1 cellular context compared by ENCODE assay signal in the genomic region with DNA sequence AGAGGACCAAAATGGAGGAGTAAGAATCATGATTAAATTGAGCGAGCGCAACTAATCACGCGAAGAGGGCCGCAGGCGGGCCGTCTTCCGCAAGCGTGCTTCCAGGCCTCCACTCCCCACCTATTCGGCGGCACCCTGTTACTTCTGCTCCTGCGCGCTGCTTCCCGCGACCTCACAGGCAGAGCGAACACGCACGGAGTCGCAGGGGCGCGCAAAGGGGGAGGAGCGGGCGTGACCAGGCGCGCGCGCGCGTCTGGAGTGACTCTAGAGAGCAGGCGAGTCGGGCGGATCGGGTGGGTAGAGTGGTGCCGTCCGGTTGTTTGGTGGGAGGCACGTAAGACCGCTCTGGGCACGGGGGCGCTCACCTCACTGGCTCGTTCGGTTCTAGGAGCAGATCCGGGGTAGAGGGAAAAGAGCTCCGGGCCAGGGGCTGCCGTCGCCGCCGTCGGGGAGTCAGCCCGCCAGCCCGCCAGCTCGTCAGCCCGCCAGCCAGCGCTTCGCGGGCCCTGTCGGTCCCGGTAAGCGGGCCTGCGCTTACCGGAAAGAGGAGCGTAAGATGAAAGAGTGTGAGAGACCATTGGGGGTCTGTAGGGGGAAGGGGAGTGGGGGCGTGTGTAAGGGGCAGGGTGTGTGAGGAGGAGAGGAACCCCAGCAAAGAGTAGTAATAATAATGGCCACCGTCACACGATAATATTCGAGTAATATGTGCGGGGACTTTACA.
TF ChIP-seq lines count a peak whose summit lies in the region.

A gene (plus strand): TSS at position 377 of the 721 bp plus-strand sequence. CDS start 4,652 bp downstream, outside the sequence.

TF ChIP-seq in HepG2, 621 proteins besides CTCF, POLR2A, EP300 and RAD21 (continued from another document):
- TF ChIP-seq, protein P1, sequence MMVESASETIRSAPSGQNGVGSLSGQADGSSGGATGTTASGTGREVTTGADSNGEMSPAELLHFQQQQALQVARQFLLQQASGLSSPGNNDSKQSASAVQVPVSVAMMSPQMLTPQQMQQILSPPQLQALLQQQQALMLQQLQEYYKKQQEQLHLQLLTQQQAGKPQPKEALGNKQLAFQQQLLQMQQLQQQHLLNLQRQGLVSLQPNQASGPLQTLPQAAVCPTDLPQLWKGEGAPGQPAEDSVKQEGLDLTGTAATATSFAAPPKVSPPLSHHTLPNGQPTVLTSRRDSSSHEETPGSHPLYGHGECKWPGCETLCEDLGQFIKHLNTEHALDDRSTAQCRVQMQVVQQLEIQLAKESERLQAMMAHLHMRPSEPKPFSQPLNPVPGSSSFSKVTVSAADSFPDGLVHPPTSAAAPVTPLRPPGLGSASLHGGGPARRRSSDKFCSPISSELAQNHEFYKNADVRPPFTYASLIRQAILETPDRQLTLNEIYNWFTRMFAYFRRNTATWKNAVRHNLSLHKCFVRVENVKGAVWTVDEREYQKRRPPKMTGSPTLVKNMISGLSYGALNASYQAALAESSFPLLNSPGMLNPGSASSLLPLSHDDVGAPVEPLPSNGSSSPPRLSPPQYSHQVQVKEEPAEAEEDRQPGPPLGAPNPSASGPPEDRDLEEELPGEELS (CRISPR knock-in tag; IDR thresholded peaks at IDR 0.05): peak; percentile 78
- TF ChIP-seq ZSCAN9 (CRISPR knock-in tag; IDR thresholded peaks at IDR 0.05; ENCODE audit: borderline replicate concordance) (peak; percentile 74; the same call in 1 of the 2 replicates), ZNF335 (CRISPR knock-in tag; IDR thresholded peaks at IDR 0.05) (0 out of 2 replicates have a peak, but pooled peaks have one; percentile 16), ZSCAN31 (CRISPR knock-in tag; IDR thresholded peaks at IDR 0.05; ENCODE audit: low read depth) (peak; percentile 49; the same call in 1 of the 2 replicates), CC2D1A (CRISPR knock-in tag; IDR thresholded peaks at IDR 0.05) (no peak), ZNF878 (CRISPR knock-in tag; IDR thresholded peaks at IDR 0.05) (no peak), ZNF234 (CRISPR knock-in tag; conservative IDR thresholded peaks at IDR 0.05) (0 out of 2 replicates have a peak, but pooled peaks have one; percentile 18), BRD4 (CRISPR knock-in tag; IDR thresholded peaks at IDR 0.05) (0 out of 2 replicates have a peak, but pooled peaks have one; percentile 49), ZNF550 (CRISPR knock-in tag; IDR thresholded peaks at IDR 0.05; ENCODE audit: borderline replicate concordance) (0 out of 2 replicates have a peak, but pooled peaks have one; percentile 30), ZNF225 (CRISPR knock-in tag; IDR thresholded peaks at IDR 0.05) (peak; percentile 34), FOXK2 (IDR thresholded peaks at IDR 0.05) (no peak), PCBP2 (optimal IDR thresholded peaks at IDR 0.05; ENCODE audit: low read depth, low read length, poor library complexity, severe bottlenecking) (no peak), ZFX (CRISPR knock-in tag; IDR thresholded peaks at IDR 0.05; ENCODE audit: low read depth) (peak; percentile 82), NR2C2 (CRISPR knock-in tag; IDR thresholded peaks at IDR 0.05; ENCODE audit: borderline replicate concordance) (peak; percentile 97), HNRNPH1 (optimal IDR thresholded peaks at IDR 0.05; ENCODE audit: low read depth, low read length) (no peak), DNMT1 (CRISPR knock-in tag; IDR thresholded peaks at IDR 0.05) (peak; percentile 37; the same call in 1 of the 2 replicates), TBX3 (IDR thresholded peaks at IDR 0.05; ENCODE audit: borderline replicate concordance) (peak; percentile 60; the same call in 1 of the 2 replicates), SP4 (CRISPR knock-in tag; IDR thresholded peaks at IDR 0.05) (peak; percentile 68), ZNF121 (CRISPR knock-in tag; IDR thresholded peaks at IDR 0.05) (no peak), GABPA (IDR thresholded peaks at IDR 0.05; ENCODE audit: low read depth, low read length) (peak; percentile 69), GABPA (CRISPR knock-in tag; IDR thresholded peaks at IDR 0.05; ENCODE audit: low read depth) (peak; percentile 86), ZNF232 (CRISPR knock-in tag; IDR thresholded peaks at IDR 0.05; ENCODE audit: borderline replicate concordance) (peak; percentile 38; the same call in 1 of the 2 replicates), ZNF124 (CRISPR knock-in tag; IDR thresholded peaks at IDR 0.05) (no peak; the same call in 1 of the 2 replicates), RELA (CRISPR knock-in tag; IDR thresholded peaks at IDR 0.05) (no peak), FOXO1 (CRISPR knock-in tag; IDR thresholded peaks at IDR 0.05) (peak; percentile 56), ZNF766 (CRISPR knock-in tag; IDR thresholded peaks at IDR 0.05; ENCODE audit: borderline replicate concordance) (0 out of 2 replicates have a peak, but pooled peaks have one; percentile 34), BCL6 (CRISPR knock-in tag; IDR thresholded peaks at IDR 0.05) (0 out of 2 replicates have a peak, but pooled peaks have one; percentile 39), ASH2L (IDR thresholded peaks at IDR 0.05; ENCODE audit: insufficient read length, low read depth, low read length) (peak; percentile 74), ZNF17 (CRISPR knock-in tag; IDR thresholded peaks at IDR 0.05) (no peak), SIN3B (IDR thresholded peaks at IDR 0.05; ENCODE audit: low read length) (0 out of 2 replicates have a peak, but pooled peaks have one; percentile 20), CREM (IDR thresholded peaks at IDR 0.05) (peak; percentile 18; the same call in 1 of the 2 replicates), CREM (CRISPR knock-in tag; IDR thresholded peaks at IDR 0.05) (no peak), MTA3 (CRISPR knock-in tag; IDR thresholded peaks at IDR 0.05) (no peak), RXRB (CRISPR knock-in tag; IDR thresholded peaks at IDR 0.05; ENCODE audit: borderline replicate concordance) (peak; percentile 63), TARDBP (CRISPR knock-in tag; IDR thresholded peaks at IDR 0.05) (peak; percentile 91), ZNF703 (CRISPR knock-in tag; IDR thresholded peaks at IDR 0.05; ENCODE audit: borderline replicate concordance) (no peak), SRY (CRISPR knock-in tag; IDR thresholded peaks at IDR 0.05) (no peak; the same call in 1 of the 2 replicates)
- TF ChIP-seq, protein P2, sequence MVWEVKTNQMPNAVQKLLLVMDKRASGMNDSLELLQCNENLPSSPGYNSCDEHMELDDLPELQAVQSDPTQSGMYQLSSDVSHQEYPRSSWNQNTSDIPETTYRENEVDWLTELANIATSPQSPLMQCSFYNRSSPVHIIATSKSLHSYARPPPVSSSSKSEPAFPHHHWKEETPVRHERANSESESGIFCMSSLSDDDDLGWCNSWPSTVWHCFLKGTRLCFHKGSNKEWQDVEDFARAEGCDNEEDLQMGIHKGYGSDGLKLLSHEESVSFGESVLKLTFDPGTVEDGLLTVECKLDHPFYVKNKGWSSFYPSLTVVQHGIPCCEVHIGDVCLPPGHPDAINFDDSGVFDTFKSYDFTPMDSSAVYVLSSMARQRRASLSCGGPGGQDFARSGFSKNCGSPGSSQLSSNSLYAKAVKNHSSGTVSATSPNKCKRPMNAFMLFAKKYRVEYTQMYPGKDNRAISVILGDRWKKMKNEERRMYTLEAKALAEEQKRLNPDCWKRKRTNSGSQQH (CRISPR knock-in tag; IDR thresholded peaks at IDR 0.05; ENCODE audit: low read depth): 0 out of 2 replicates have a peak, but pooled peaks have one; percentile 28
- TF ChIP-seq, protein P3, sequence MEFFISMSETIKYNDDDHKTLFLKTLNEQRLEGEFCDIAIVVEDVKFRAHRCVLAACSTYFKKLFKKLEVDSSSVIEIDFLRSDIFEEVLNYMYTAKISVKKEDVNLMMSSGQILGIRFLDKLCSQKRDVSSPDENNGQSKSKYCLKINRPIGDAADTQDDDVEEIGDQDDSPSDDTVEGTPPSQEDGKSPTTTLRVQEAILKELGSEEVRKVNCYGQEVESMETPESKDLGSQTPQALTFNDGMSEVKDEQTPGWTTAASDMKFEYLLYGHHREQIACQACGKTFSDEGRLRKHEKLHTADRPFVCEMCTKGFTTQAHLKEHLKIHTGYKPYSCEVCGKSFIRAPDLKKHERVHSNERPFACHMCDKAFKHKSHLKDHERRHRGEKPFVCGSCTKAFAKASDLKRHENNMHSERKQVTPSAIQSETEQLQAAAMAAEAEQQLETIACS (CRISPR knock-in tag; IDR thresholded peaks at IDR 0.05): peak; percentile 99
- TF ChIP-seq, protein P4, sequence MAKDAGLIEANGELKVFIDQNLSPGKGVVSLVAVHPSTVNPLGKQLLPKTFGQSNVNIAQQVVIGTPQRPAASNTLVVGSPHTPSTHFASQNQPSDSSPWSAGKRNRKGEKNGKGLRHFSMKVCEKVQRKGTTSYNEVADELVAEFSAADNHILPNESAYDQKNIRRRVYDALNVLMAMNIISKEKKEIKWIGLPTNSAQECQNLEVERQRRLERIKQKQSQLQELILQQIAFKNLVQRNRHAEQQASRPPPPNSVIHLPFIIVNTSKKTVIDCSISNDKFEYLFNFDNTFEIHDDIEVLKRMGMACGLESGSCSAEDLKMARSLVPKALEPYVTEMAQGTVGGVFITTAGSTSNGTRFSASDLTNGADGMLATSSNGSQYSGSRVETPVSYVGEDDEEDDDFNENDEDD (CRISPR knock-in tag; IDR thresholded peaks at IDR 0.05; ENCODE audit: borderline replicate concordance): peak; percentile 45; the same call in 1 of the 2 replicates
- TF ChIP-seq, protein P5, sequence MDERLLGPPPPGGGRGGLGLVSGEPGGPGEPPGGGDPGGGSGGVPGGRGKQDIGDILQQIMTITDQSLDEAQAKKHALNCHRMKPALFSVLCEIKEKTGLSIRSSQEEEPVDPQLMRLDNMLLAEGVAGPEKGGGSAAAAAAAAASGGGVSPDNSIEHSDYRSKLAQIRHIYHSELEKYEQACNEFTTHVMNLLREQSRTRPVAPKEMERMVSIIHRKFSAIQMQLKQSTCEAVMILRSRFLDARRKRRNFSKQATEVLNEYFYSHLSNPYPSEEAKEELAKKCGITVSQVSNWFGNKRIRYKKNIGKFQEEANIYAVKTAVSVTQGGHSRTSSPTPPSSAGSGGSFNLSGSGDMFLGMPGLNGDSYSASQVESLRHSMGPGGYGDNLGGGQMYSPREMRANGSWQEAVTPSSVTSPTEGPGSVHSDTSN (CRISPR knock-in tag; IDR thresholded peaks at IDR 0.05): no peak
- TF ChIP-seq, protein P6, sequence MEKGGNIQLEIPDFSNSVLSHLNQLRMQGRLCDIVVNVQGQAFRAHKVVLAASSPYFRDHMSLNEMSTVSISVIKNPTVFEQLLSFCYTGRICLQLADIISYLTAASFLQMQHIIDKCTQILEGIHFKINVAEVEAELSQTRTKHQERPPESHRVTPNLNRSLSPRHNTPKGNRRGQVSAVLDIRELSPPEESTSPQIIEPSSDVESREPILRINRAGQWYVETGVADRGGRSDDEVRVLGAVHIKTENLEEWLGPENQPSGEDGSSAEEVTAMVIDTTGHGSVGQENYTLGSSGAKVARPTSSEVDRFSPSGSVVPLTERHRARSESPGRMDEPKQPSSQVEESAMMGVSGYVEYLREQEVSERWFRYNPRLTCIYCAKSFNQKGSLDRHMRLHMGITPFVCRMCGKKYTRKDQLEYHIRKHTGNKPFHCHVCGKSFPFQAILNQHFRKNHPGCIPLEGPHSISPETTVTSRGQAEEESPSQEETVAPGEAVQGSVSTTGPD (CRISPR knock-in tag; IDR thresholded peaks at IDR 0.05): no peak
- TF ChIP-seq, protein P7, sequence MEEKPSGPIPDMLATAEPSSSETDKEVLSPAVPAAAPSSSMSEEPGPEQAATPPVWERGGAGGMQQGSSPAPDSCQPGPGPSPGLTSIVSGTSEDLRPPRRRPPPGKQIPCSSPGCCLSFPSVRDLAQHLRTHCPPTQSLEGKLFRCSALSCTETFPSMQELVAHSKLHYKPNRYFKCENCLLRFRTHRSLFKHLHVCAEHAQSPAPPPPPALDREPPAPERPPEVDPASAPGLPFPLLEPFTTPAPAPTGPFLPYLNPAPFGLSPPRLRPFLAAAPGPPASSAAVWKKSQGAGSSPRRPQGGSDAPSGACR (CRISPR knock-in tag; IDR thresholded peaks at IDR 0.05): peak; percentile 47; the same call in 1 of the 2 replicates
- TF ChIP-seq, protein P8, sequence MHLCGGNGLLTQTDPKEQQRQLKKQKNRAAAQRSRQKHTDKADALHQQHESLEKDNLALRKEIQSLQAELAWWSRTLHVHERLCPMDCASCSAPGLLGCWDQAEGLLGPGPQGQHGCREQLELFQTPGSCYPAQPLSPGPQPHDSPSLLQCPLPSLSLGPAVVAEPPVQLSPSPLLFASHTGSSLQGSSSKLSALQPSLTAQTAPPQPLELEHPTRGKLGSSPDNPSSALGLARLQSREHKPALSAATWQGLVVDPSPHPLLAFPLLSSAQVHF (CRISPR knock-in tag; IDR thresholded peaks at IDR 0.05): 0 out of 2 replicates have a peak, but pooled peaks have one; percentile 53
- TF ChIP-seq, protein P9, sequence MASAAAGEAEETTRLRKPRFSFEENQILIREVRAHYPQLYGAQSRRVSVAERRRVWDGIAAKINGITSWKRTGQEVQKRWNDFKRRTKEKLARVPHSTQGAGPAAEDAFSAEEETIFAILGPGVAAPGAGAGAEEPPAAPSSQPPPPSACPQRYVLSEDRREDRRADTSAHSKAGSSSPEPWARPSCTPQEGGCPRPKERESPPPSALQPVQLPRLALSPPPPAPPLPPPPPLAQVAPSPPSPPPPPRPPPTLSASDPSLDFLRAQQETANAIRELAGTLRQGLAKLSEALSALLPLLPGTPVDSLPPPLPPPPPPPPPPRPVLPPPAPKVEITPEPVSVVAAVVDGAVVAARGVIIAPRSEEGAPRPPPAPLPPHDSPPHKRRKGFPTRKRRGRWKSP (CRISPR knock-in tag; IDR thresholded peaks at IDR 0.05): peak; percentile 49; the same call in 1 of the 2 replicates
- TF ChIP-seq, protein P10, sequence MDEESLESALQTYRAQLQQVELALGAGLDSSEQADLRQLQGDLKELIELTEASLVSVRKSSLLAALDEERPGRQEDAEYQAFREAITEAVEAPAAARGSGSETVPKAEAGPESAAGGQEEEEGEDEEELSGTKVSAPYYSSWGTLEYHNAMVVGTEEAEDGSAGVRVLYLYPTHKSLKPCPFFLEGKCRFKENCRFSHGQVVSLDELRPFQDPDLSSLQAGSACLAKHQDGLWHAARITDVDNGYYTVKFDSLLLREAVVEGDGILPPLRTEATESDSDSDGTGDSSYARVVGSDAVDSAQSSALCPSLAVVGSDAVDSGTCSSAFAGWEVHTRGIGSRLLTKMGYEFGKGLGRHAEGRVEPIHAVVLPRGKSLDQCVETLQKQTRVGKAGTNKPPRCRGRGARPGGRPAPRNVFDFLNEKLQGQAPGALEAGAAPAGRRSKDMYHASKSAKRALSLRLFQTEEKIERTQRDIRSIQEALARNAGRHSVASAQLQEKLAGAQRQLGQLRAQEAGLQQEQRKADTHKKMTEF (CRISPR knock-in tag; IDR thresholded peaks at IDR 0.05): peak; percentile 71; the same call in 1 of the 2 replicates
